30 cellular contexts compared by ENCODE assay signal in genomic region chr20:17142666-17143065, GRCh38.
"Had no signal": no experiment of that assay in that cellular context is flagged by ENCODE, and none has a peak within 500 bp of the region (broad histone marks: within the 10 kb centered on the region; RNA-seq: fewer than 3 reads in every experiment).

No MANE protein-coding gene starts in this region.

- FAIRE-seq: endometrium, pancreas had no signal

- DNase-seq: cortex of kidney; effector memory CD8-positive, alpha-beta T cell; erythroblast; esophagus squamous epithelium; foreskin melanocyte; glutamatergic neuron; heart right ventricle; hypothalamus; immature natural killer cell; islet precursor cell; kidney glomerular epithelial cell; left colon; left ventricle myocardium superior; mucosa of descending colon; naive B cell; pancreas; retina; sigmoid colon; stimulated activated CD4-positive, alpha-beta T cell treated with anti-CD3 and anti-CD28 coated beads, Interleukin-2, amount 100 ng/mL, for 24 hours; stimulated activated CD4-positive, alpha-beta T cell treated with anti-CD3 and anti-CD28 coated beads, Interleukin-4, amount 100 ng/mL, for 24 hours; stimulated activated naive CD4-positive, alpha-beta T cell treated with Interleukin-2 at 50 U/mL for 16 hours; upper lobe of right lung; uterus had no signal

- H3K9me3 ChIP-seq: esophagus squamous epithelium, mucosa of descending colon, neutrophil, pancreas, thoracic aorta, tibial nerve, upper lobe of right lung, uterus had no signal

- H3K4me3 ChIP-seq: esophagus squamous epithelium, heart right ventricle, lung, mucosa of descending colon, pancreas, sigmoid colon, thoracic aorta, tibial nerve, upper lobe of right lung, uterus had no signal

- H3K27ac ChIP-seq: esophagus squamous epithelium, heart right ventricle, neutrophil, pancreas, sigmoid colon, thoracic aorta, tibial nerve, upper lobe of right lung, uterus had no signal

- H3K4me1 ChIP-seq: esophagus squamous epithelium, heart right ventricle, pancreas, sigmoid colon, tibial nerve, upper lobe of right lung, uterus had no signal

- ATAC-seq: effector memory CD8-positive, alpha-beta T cell; heart right ventricle; left colon; left ventricle myocardium superior; mucosa of descending colon; natural killer cell treated with Interleukin-12 subunit alpha and Interleukin-12 subunit beta and Interleukin-15 and Interleukin-18, amount 100 ng/mL, for 72 hours; pancreas; stimulated activated effector memory CD8-positive, alpha-beta T cell treated with anti-CD3 and anti-CD28 coated beads, Interleukin-12 subunit alpha, Interleukin-12 subunit beta, amount 100 ng/mL, for 72 hours; upper lobe of right lung had no signal

- H3K27me3 ChIP-seq: esophagus squamous epithelium, heart right ventricle, neutrophil, pancreas, sigmoid colon, tibial nerve, upper lobe of right lung, uterus had no signal

- H3K36me3 ChIP-seq: esophagus squamous epithelium, heart right ventricle, neutrophil, pancreas, sigmoid colon, thoracic aorta, tibial nerve, upper lobe of right lung, uterus had no signal
